7 cellular contexts compared by ENCODE assay signal in genomic region chr10:632152-632806, GRCh38. TPM values are rescaled to one million over a fixed set of nuclear protein-coding genes. Genes with fewer than 3 reads are reported as not detected.
DNase-seq lines count a peak whose midpoint lies in the region; ATAC-seq and TF ChIP-seq lines count a peak whose summit lies in the region.
"Not testable (repeated sequence)": the region's sequence is repeated elsewhere in the genome, so short reads cannot be mapped to it uniquely, and the experiment has no call there.
"Had no signal": no experiment of that assay in that cellular context is flagged by ENCODE, and none has a peak within 500 bp of the region (broad histone marks: within the 10 kb centered on the region; RNA-seq: fewer than 3 reads in every experiment).

No MANE protein-coding gene starts in this region.

- not testable (repeated sequence) for TF ChIP-seq EP300 in gastroesophageal sphincter (IDR thresholded peaks at IDR 0.05)

- peaks cover 16% of the 10 kb centered on the region for H3K9me3 Mint-ChIP-seq in nephron progenitor cell

- DNase-seq in activated effector memory CD4-positive, alpha-beta T cell treated with anti-CD3 and anti-CD28 coated beads, Interleukin-2, amount 50 U/mL, for 16 hours = peak; percentile 3
- DNase-seq in left kidney (ENCODE audit: low read depth, low spot score) (peak; percentile 64), spleen (peak; percentile 19)
- not testable (repeated sequence) for DNase-seq in nephron progenitor cell

- ATAC-seq in gastroesophageal sphincter = not testable (repeated sequence)

- H3K27me3 Mint-ChIP-seq in nephron progenitor cell (ENCODE audit: low read depth, poor library complexity) = not testable (repeated sequence)

- not testable (repeated sequence) for H3K4me3 Mint-ChIP-seq in nephron progenitor cell

- peaks cover 37% of the 10 kb centered on the region for H3K36me3 Mint-ChIP-seq in nephron progenitor cell (ENCODE audit: low read depth)

- H3K4me3 ChIP-seq in gastroesophageal sphincter; rectal smooth muscle tissue (ENCODE audit: low read length); spleen: not testable (repeated sequence)

- H3K27ac ChIP-seq in gastroesophageal sphincter = peak overlapping the region in 3 of 4 donors; percentile 83 to 85 (median 85)
- H3K27ac ChIP-seq in rectal smooth muscle tissue (ENCODE audit: low read depth, low read length) = peak overlapping the region; percentile 10
- not testable (repeated sequence) for H3K27ac ChIP-seq in spleen

- intact Hi-C loops in spleen (cut with DNase I; ENCODE audit: low total_unique reads) = not testable (repeated sequence)

- H3K9me3 ChIP-seq in gastroesophageal sphincter, spleen: not testable (repeated sequence)

- not testable (repeated sequence) for TF ChIP-seq POLR2A in gastroesophageal sphincter (IDR thresholded peaks at IDR 0.05); spleen (IDR thresholded peaks at IDR 0.05)

- H3K4me1 Mint-ChIP-seq in nephron progenitor cell = peaks cover 56% of the 10 kb centered on the region

- not testable (repeated sequence) for TF ChIP-seq CTCF in gastroesophageal sphincter (IDR thresholded peaks at IDR 0.05); nephron progenitor cell (IDR thresholded peaks at IDR 0.05); spleen (IDR thresholded peaks at IDR 0.05 in 8 of 11, conservative IDR thresholded peaks at IDR 0.05 in 3 of 11)

- not testable (repeated sequence) for H3K27me3 ChIP-seq in gastroesophageal sphincter; rectal smooth muscle tissue (ENCODE audit: control insufficient read depth, insufficient read depth, low read length)
- H3K27me3 ChIP-seq in spleen (replicated peaks in 1 of 7) = peaks cover 0 to 66% (median 8%) of the 10 kb centered on the region in 7 donors

- peak overlapping the region; percentile 29 for H3K27ac Mint-ChIP-seq in nephron progenitor cell

- 86 to 96% methylated on average over 6 of the region's 52 CpGs for WGBS in gastroesophageal sphincter (ENCODE audit: low coverage in 1 of 2), 2 donors
- 92 to 98% (median 97%) methylated on average over 18 to 52 of the region's 52 CpGs for WGBS in spleen, 5 donors

- H3K4me1 ChIP-seq in gastroesophageal sphincter = peaks cover 0 to 89% (median 7%) of the 10 kb centered on the region in 3 donors
- peaks cover 16% of the 10 kb centered on the region for H3K4me1 ChIP-seq in rectal smooth muscle tissue (ENCODE audit: control insufficient read depth, insufficient read depth, low read length)
- peaks cover 0 to 20% (median 6%) of the 10 kb centered on the region in 6 donors for H3K4me1 ChIP-seq in spleen

- not testable (repeated sequence) for H3K9ac ChIP-seq in rectal smooth muscle tissue (ENCODE audit: low read length)

- not testable (repeated sequence) for H3K36me3 ChIP-seq in gastroesophageal sphincter; rectal smooth muscle tissue (ENCODE audit: control insufficient read depth, insufficient read depth, low read length); spleen

RNA-seq across cellular contexts. Expression of gene DIP2C, which starts 57.2 kb away (rescaled TPM):
- total RNA-seq in gastroesophageal sphincter (10 to 100 TPM; 40.8 to 73.8 (median 47.7) TPM), spleen (10 to 100 TPM in 4 of 7 donors, 1 to 10 TPM in 3; 6.9 to 13.1 (median 10.3) TPM)
- polyA plus RNA-seq in spleen = 1 to 10 TPM; 2.2 to 3.4 (median 3.2) TPM
- polyA plus RNA-seq: CD14-positive monocyte had no signal
